15 cellular contexts compared by ENCODE assay signal in genomic region chr12:111057726-111058125, GRCh38. TPM values are rescaled to one million over a fixed set of nuclear protein-coding genes. Genes with fewer than 3 reads are reported as not detected.
DNase-seq lines count a peak whose midpoint lies in the region; FAIRE-seq and TF ChIP-seq lines count a peak whose summit lies in the region.
"Had no signal": no experiment of that assay in that cellular context is flagged by ENCODE, and none has a peak within 500 bp of the region (broad histone marks: within the 10 kb centered on the region; RNA-seq: fewer than 3 reads in every experiment).

No MANE protein-coding gene starts in this region.

- H3K4me2 ChIP-seq in Karpas-422 (ENCODE audit: low read depth, low read length, poor library complexity, severe bottlenecking), result no peak overlapping the region

- TF ChIP-seq CTCF in brain (conservative IDR thresholded peaks at IDR 0.05), result no peak
- TF ChIP-seq CTCF in progenitor cell of endocrine pancreas (IDR thresholded peaks at IDR 0.05; ENCODE audit: unreplicated experiment), result no peak

- H3K4me1 ChIP-seq in Karpas-422 (ENCODE audit: low read length), result no peaks in the 10 kb centered on the region
- H3K4me1 ChIP-seq: parathyroid adenoma had no signal

- peaks cover 33% of the 10 kb centered on the region for H3K36me3 Mint-ChIP-seq in activated CD4-positive, alpha-beta T cell treated with anti-CD3 and anti-CD28 coated beads, Interleukin-2, amount 10 ng/mL, durations not matched to agents 7 days and 5 days (ENCODE audit: low read depth)
- H3K36me3 Mint-ChIP-seq in brain (no peaks in the 10 kb centered on the region), progenitor cell of endocrine pancreas (ENCODE audit: insufficient read depth) (no peaks in the 10 kb centered on the region)

- no peaks in the 10 kb centered on the region for H3K36me3 ChIP-seq in Karpas-422 (ENCODE audit: insufficient read depth, low read length)

- H3K9me2 ChIP-seq in Karpas-422 (replicated peaks; ENCODE audit: insufficient read depth, low read length), result no peaks in the 10 kb centered on the region

- no peaks in the 10 kb centered on the region for H3K79me2 ChIP-seq in Karpas-422 (ENCODE audit: low read length)
- H3K79me2 ChIP-seq: parathyroid adenoma had no signal

- peak overlapping the region; percentile 99 for H3K27ac Mint-ChIP-seq in activated CD4-positive, alpha-beta T cell treated with anti-CD3 and anti-CD28 coated beads, Interleukin-2, amount 10 ng/mL, durations not matched to agents 7 days and 5 days
- H3K27ac Mint-ChIP-seq in brain (peak overlapping the region; percentile 56 to 91 (median 70)), progenitor cell of endocrine pancreas (peak overlapping the region; percentile 65)

- CTCF ChIA-PET in activated CD4-positive, alpha-beta T cell treated with anti-CD3 and anti-CD28 coated beads, Interleukin-2, amount 10 ng/mL, durations not matched to agents 7 days and 5 days (lab: Charles Lee), result interaction anchor here (1.8 kb wide), 1 partner anchor 9 kb away, joined by 5 read pairs; no protein-coding TSS in a partner anchor

- H3K9me3 ChIP-seq in Karpas-422 (ENCODE audit: low read length), result no peaks in the 10 kb centered on the region

- no peak for DNase-seq in activated CD4-positive, alpha-beta T cell treated with anti-CD3 and anti-CD28 coated beads, Interleukin-2, amount 10 ng/mL, durations not matched to agents 7 days and 5 days
- DNase-seq in activated CD4-positive, alpha-beta T cell treated with anti-CD3 and anti-CD28 coated beads for 4 hours, result no peak
- DNase-seq in NCI-H2227 treated with DMSO at 0.1 percent for 48 hours (lab: John Stamatoyannopoulos, UW) (peak; percentile 15), progenitor cell of endocrine pancreas (ENCODE audit: low spot score, unreplicated experiment) (no peak), urothelium cell line (ENCODE audit: low spot score) (no peak), NCI-H2029 treated with DMSO at 0.1 percent for 48 hours (lab: John Stamatoyannopoulos, UW) (no peak), Karpas-422 (no peak)
- DNase-seq: DMS153, NCI-H1930, NCI-H774, SHP77 treated with DMSO at 0.1 percent for 48 hours had no signal

- POLR2A ChIA-PET in activated CD4-positive, alpha-beta T cell treated with anti-CD3 and anti-CD28 coated beads, Interleukin-2, amount 10 ng/mL, durations not matched to agents 7 days and 5 days (lab: Charles Lee), result no interaction called here

- no peak overlapping the region for H3K4me3 ChIP-seq in Karpas-422 (ENCODE audit: low read length)

- no peaks in the 10 kb centered on the region for H3K27me3 Mint-ChIP-seq in activated CD4-positive, alpha-beta T cell treated with anti-CD3 and anti-CD28 coated beads, Interleukin-2, amount 10 ng/mL, durations not matched to agents 7 days and 5 days
- H3K27me3 Mint-ChIP-seq in brain (peaks cover 3% of the 10 kb centered on the region), progenitor cell of endocrine pancreas (no peaks in the 10 kb centered on the region)

- no peak overlapping the region for H3K4me3 Mint-ChIP-seq in activated CD4-positive, alpha-beta T cell treated with anti-CD3 and anti-CD28 coated beads, Interleukin-2, amount 10 ng/mL, durations not matched to agents 7 days and 5 days
- H3K4me3 Mint-ChIP-seq in brain, result peak overlapping the region in 3 of 5 experiments; percentile 32 to 48 (median 33)
- no peak overlapping the region for H3K4me3 Mint-ChIP-seq in progenitor cell of endocrine pancreas (ENCODE audit: low read depth)

- FAIRE-seq in urothelium cell line (lab: Jason Lieb, UNC), result no peak

- no peak overlapping the region for H3K27ac ChIP-seq in Karpas-422 (ENCODE audit: low read length)
- H3K27ac ChIP-seq: parathyroid adenoma had no signal

- H3K4me1 Mint-ChIP-seq in activated CD4-positive, alpha-beta T cell treated with anti-CD3 and anti-CD28 coated beads, Interleukin-2, amount 10 ng/mL, durations not matched to agents 7 days and 5 days, result peaks cover 30% of the 10 kb centered on the region
- H3K4me1 Mint-ChIP-seq in brain (peaks cover 65% of the 10 kb centered on the region), progenitor cell of endocrine pancreas (ENCODE audit: low read depth) (peaks cover 48% of the 10 kb centered on the region)

- no peaks in the 10 kb centered on the region for H3K27me3 ChIP-seq in Karpas-422 (ENCODE audit: low read length)

- H4K20me1 ChIP-seq in Karpas-422 (ENCODE audit: insufficient read depth, low read depth, low read length), result no peaks in the 10 kb centered on the region

- H3K9ac ChIP-seq in Karpas-422 (ENCODE audit: low read length), result no peak overlapping the region
- H3K9ac ChIP-seq: parathyroid adenoma had no signal

- no peak overlapping the region for H2AFZ ChIP-seq in Karpas-422 (ENCODE audit: low read length)
- H2AFZ ChIP-seq: parathyroid adenoma had no signal

- peaks cover 26% of the 10 kb centered on the region for H3K9me3 Mint-ChIP-seq in activated CD4-positive, alpha-beta T cell treated with anti-CD3 and anti-CD28 coated beads, Interleukin-2, amount 10 ng/mL, durations not matched to agents 7 days and 5 days
- H3K9me3 Mint-ChIP-seq in brain (no peaks in the 10 kb centered on the region), progenitor cell of endocrine pancreas (ENCODE audit: low read depth) (no peaks in the 10 kb centered on the region)

RNA-seq across cellular contexts. Expression of gene CUX2, which starts 23.8 kb away (rescaled TPM):
- total RNA-seq in activated CD4-positive, alpha-beta T cell treated with anti-CD3 and anti-CD28 coated beads, Interleukin-2, amount 10 ng/mL, durations not matched to agents 7 days and 5 days, result under 1 TPM; 0.89 to 0.98 TPM
- 6.0 TPM for polyA plus RNA-seq in brain (ENCODE audit: insufficient read depth, low read depth, low replicate concordance)
- 49.6 and 58.1 TPM in 2 replicates for total RNA-seq in progenitor cell of endocrine pancreas
- total RNA-seq in Karpas-422 (2014; rRNA removed; shearing (Covaris generic); ENCODE audit: low replicate concordance), result not detected in 2 replicates
- total RNA-seq: fibroblast of villous mesenchyme had no signal
- polyA plus RNA-seq: AG04450 had no signal

Comparison
In these comparisons a context has a peak if more than half of its experiments do, and no peak if none do; other contexts are left out.
1. H3K4me3 Mint-ChIP-seq: peak in brain (3 of 5); none in activated CD4-positive, alpha-beta T cell treated with anti-CD3 and anti-CD28 coated beads, Interleukin-2, amount 10 ng/mL, durations not matched to agents 7 days and 5 days (single experiment) and progenitor cell of endocrine pancreas (single experiment).
2. RNA of gene CUX2, which starts 23.8 kb away (total RNA-seq): 49.6 to 58.1 TPM in progenitor cell of endocrine pancreas; 0.89 to 0.98 TPM in activated CD4-positive, alpha-beta T cell treated with anti-CD3 and anti-CD28 coated beads, Interleukin-2, amount 10 ng/mL, durations not matched to agents 7 days and 5 days and not detected in Karpas-422; every median in the first group is over 10 times any median in the second.
3. Peak in every context shown above with its lines, with median percentiles within 50 percentile points of each other: H3K27ac Mint-ChIP-seq.